ENCODE assay signal across 18 cellular contexts in the genomic region with DNA sequence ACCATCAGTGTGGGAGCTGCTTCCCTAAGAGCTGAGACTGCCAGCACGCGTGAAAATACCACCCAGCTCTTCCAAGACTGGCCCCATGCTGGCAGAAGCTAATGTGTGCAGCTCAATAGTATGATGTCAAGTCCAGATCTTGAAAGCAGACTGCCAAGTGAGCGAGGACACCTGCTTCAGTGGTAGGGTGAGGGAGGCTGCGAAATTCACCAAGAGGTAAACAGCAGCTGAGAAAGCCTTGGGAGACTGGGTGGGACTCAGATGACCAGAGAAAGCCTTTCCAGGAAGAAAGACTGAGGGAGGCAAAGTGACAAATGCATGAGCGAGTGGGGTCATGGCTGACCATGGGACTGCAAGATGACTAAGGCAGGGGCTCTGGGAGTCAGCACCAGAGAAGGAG.
DNase-seq lines count a peak whose midpoint lies in the region; ATAC-seq and TF ChIP-seq lines count a peak whose summit lies in the region.
"Had no signal": no experiment of that assay in that cellular context is flagged by ENCODE, and none has a peak within 500 bp of the region (broad histone marks: within the 10 kb centered on the region; RNA-seq: fewer than 3 reads in every experiment).

No MANE protein-coding gene starts in this region.

- no peak for DNase-seq in left ventricle myocardium inferior
- no peak for DNase-seq in heart right ventricle
- peak; percentile 31 for DNase-seq in fibroblast of mammary gland (ENCODE audit: low read depth)
- no peak for DNase-seq in neuronal stem cell (ENCODE audit: low spot score)
- no peak for DNase-seq in stimulated activated naive B cell treated with anti-CD40 and anti-IgM and Interleukin-4, amounts not matched to agents 10 μg/mL and 1 μg/mL and 100 μg/mL, for 72 hours
- no peak for DNase-seq in type B pancreatic cell (ENCODE audit: extremely low spot score, unreplicated experiment)
- DNase-seq in NCI-H526 (lab: John Stamatoyannopoulos, UW): no peak
- DNase-seq in GM03348 (ENCODE audit: low spot score): no peak
- DNase-seq: 8988T, DMS 273 treated with DMSO at 0.1 percent for 48 hours, DND-41, GOT3, NCI-H1105, NCI-H1694 treated with DMSO at 0.1 percent for 48 hours, NCI-H774, OCI-M1, SHP77 treated with DMSO at 0.1 percent for 48 hours had no signal

- no peaks in the 10 kb centered on the region for H3K9me3 ChIP-seq in left ventricle myocardium inferior (replicated peaks)
- no peaks in the 10 kb centered on the region for H3K9me3 ChIP-seq in heart right ventricle
- no peaks in the 10 kb centered on the region for H3K9me3 ChIP-seq in neuronal stem cell (replicated peaks in 1 of 2; ENCODE audit: control insufficient read depth in 2 of 2, insufficient read depth in 1 of 2, low read depth in 1 of 2, low read length in 2 of 2)

- no peak overlapping the region for H3K4ac ChIP-seq in neuronal stem cell (ENCODE audit: low read length)

- no peaks in the 10 kb centered on the region for H3K36me3 ChIP-seq in left ventricle myocardium inferior
- H3K36me3 ChIP-seq in heart right ventricle: no peaks in the 10 kb centered on the region
- H3K36me3 ChIP-seq in neuronal stem cell (replicated peaks in 1 of 2; ENCODE audit: control insufficient read depth in 2 of 2, insufficient read depth in 2 of 2, low read length in 2 of 2): no peaks in the 10 kb centered on the region

- H4K91ac ChIP-seq in neuronal stem cell (ENCODE audit: low read depth, low read length, poor library complexity): no peak overlapping the region

- no peak overlapping the region for H2AFZ ChIP-seq in neuronal stem cell (ENCODE audit: low read length)

- peaks cover 13 to 21% of the 10 kb centered on the region in 2 donors for H3K4me1 Mint-ChIP-seq in stimulated activated naive B cell treated with anti-CD40 and anti-IgM and Interleukin-4, amounts not matched to agents 10 μg/mL and 1 μg/mL and 100 μg/mL, for 72 hours
- peaks cover 42% of the 10 kb centered on the region for H3K4me1 Mint-ChIP-seq in type B pancreatic cell (ENCODE audit: unreplicated experiment)
- H3K4me1 Mint-ChIP-seq: B cell had no signal

- H3K23ac ChIP-seq in neuronal stem cell (ENCODE audit: low read depth, low read length, poor library complexity): no peak overlapping the region

- H3K14ac ChIP-seq in neuronal stem cell (ENCODE audit: low read length): no peak overlapping the region

- no peak overlapping the region for H2BK120ac ChIP-seq in neuronal stem cell (ENCODE audit: low read depth, low read length)

- no peak overlapping the region for H2BK15ac ChIP-seq in neuronal stem cell (ENCODE audit: low read length)

- H3K27me3 Mint-ChIP-seq in stimulated activated naive B cell treated with anti-CD40 and anti-IgM and Interleukin-4, amounts not matched to agents 10 μg/mL and 1 μg/mL and 100 μg/mL, for 72 hours: no peaks in the 10 kb centered on the region
- H3K27me3 Mint-ChIP-seq in type B pancreatic cell: peaks cover 27% of the 10 kb centered on the region

- no peaks in the 10 kb centered on the region for H3K36me3 Mint-ChIP-seq in stimulated activated naive B cell treated with anti-CD40 and anti-IgM and Interleukin-4, amounts not matched to agents 10 μg/mL and 1 μg/mL and 100 μg/mL, for 72 hours
- H3K36me3 Mint-ChIP-seq in type B pancreatic cell: no peaks in the 10 kb centered on the region

- H3K4me3 ChIP-seq in left ventricle myocardium inferior (no peak overlapping the region), heart right ventricle (no peak overlapping the region), fibroblast of mammary gland (ENCODE audit: control insufficient read depth, low read depth, low read length) (no peak overlapping the region), neuronal stem cell (ENCODE audit: low read length in 2 of 2) (no peak overlapping the region)

- H3K4me1 ChIP-seq in left ventricle myocardium inferior (peaks cover 64% of the 10 kb centered on the region), heart right ventricle (peaks cover 9 to 46% (median 30%) of the 10 kb centered on the region in 9 donors), neuronal stem cell (ENCODE audit: control insufficient read depth in 2 of 2, insufficient read depth in 1 of 2, low read depth in 1 of 2, low read length in 2 of 2) (no peaks in the 10 kb centered on the region)

- no peaks in the 10 kb centered on the region for H3K9me3 Mint-ChIP-seq in stimulated activated naive B cell treated with anti-CD40 and anti-IgM and Interleukin-4, amounts not matched to agents 10 μg/mL and 1 μg/mL and 100 μg/mL, for 72 hours
- H3K9me3 Mint-ChIP-seq in type B pancreatic cell: no peaks in the 10 kb centered on the region

- no peak overlapping the region for H3K4me2 ChIP-seq in neuronal stem cell (ENCODE audit: insufficient read depth, low read length, poor library complexity, severe bottlenecking)

- 76 to 85% methylated on average over 5 of the region's 5 CpGs for WGBS in heart right ventricle, 2 donors
- no CpG with 5 or more reads among the region's 5 CpGs for WGBS in neuronal stem cell (ENCODE audit: extremely low coverage in 2 of 2, insufficient read length in 2 of 2, insufficient replicate concordance in 1 of 2), 2 donors

- no peak for TF ChIP-seq CTCF in left ventricle myocardium inferior (IDR thresholded peaks at IDR 0.05; ENCODE audit: borderline replicate concordance)
- TF ChIP-seq CTCF in heart right ventricle (IDR thresholded peaks at IDR 0.05): no peak
- TF ChIP-seq CTCF in fibroblast of mammary gland (conservative IDR thresholded peaks at IDR 0.05; ENCODE audit: control insufficient read depth, insufficient read depth, low read depth, low read length): no peak
- TF ChIP-seq CTCF in type B pancreatic cell (conservative IDR thresholded peaks at IDR 0.05): no peak

- ATAC-seq in heart right ventricle: no peak
- no peak for ATAC-seq in stimulated activated naive B cell treated with anti-CD40 and anti-IgM and Interleukin-4, amounts not matched to agents 10 μg/mL and 1 μg/mL and 100 μg/mL, for 72 hours (replicated peaks)

- no peak overlapping the region for H2BK5ac ChIP-seq in neuronal stem cell (ENCODE audit: low read length)

- H3K27ac ChIP-seq in left ventricle myocardium inferior (replicated peaks): peak overlapping the region; percentile 47
- peak overlapping the region in 1 of 10 donors; percentile 50 for H3K27ac ChIP-seq in heart right ventricle
- H3K27ac ChIP-seq in neuronal stem cell (replicated peaks; ENCODE audit: low read length): no peak overlapping the region

- H4K8ac ChIP-seq in neuronal stem cell (ENCODE audit: low read depth, low read length): no peak overlapping the region

- H3K27me3 ChIP-seq in left ventricle myocardium inferior (ENCODE audit: low read depth): no peaks in the 10 kb centered on the region
- no peaks in the 10 kb centered on the region for H3K27me3 ChIP-seq in heart right ventricle
- H3K27me3 ChIP-seq in neuronal stem cell (ENCODE audit: control insufficient read depth in 3 of 3, insufficient read depth in 3 of 3, low read depth in 1 of 3, low read length in 3 of 3): peaks cover 0 to 8% (median 0%) of the 10 kb centered on the region in 3 experiments

- no peak overlapping the region for H3K18ac ChIP-seq in neuronal stem cell (ENCODE audit: low read length)

- H3K9ac ChIP-seq in neuronal stem cell (ENCODE audit: low read depth, low read length, poor library complexity): no peak overlapping the region

- intact Hi-C loops in left ventricle myocardium inferior (cut with micrococcal nuclease): no loop called here
- intact Hi-C loops in heart right ventricle (cut with DNase I): no loop called here

- peak overlapping the region; percentile 49 for H3K27ac Mint-ChIP-seq in stimulated activated naive B cell treated with anti-CD40 and anti-IgM and Interleukin-4, amounts not matched to agents 10 μg/mL and 1 μg/mL and 100 μg/mL, for 72 hours
- H3K27ac Mint-ChIP-seq in type B pancreatic cell: no peak overlapping the region
- H3K27ac Mint-ChIP-seq: B cell had no signal

- peak overlapping the region; percentile 8 for H2BK12ac ChIP-seq in neuronal stem cell (ENCODE audit: low read length)

- no peak overlapping the region for H2AK5ac ChIP-seq in neuronal stem cell (ENCODE audit: low read depth, low read length)

- H3K4me3 Mint-ChIP-seq in stimulated activated naive B cell treated with anti-CD40 and anti-IgM and Interleukin-4, amounts not matched to agents 10 μg/mL and 1 μg/mL and 100 μg/mL, for 72 hours: no peak overlapping the region
- H3K4me3 Mint-ChIP-seq in type B pancreatic cell: no peak overlapping the region
- H3K4me3 Mint-ChIP-seq: B cell had no signal

- H3K79me1 ChIP-seq in neuronal stem cell (ENCODE audit: low read depth, low read length): no peaks in the 10 kb centered on the region
